Comparison of ENCODE assay signal across 24 cellular contexts in the genomic region with DNA sequence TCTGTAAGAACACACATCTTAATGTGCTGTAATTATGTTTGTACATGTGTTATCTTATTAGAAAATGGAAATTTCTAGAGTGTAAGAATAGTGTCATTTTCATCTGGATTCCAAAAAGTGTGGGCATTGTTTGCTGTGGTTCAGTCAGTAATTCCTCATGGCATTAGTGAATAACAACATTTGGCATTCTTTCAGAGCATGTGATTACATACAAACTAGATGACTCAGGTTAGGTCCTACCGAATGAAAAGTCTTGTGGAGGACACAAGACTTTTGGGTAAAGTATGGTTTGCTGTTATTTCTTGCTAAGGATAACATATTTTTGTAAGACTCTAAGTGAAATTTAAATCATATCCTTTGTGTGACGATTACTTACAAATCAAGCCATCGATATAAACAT.
DNase-seq lines count a peak whose midpoint lies in the region; ATAC-seq, FAIRE-seq and TF ChIP-seq lines count a peak whose summit lies in the region.
"Had no signal": no experiment of that assay in that cellular context is flagged by ENCODE, and none has a peak within 500 bp of the region (broad histone marks: within the 10 kb centered on the region; RNA-seq: fewer than 3 reads in every experiment).

No MANE protein-coding gene starts in this region.

- H3K9me3 ChIP-seq in astrocyte (ENCODE audit: insufficient read depth, low read depth, low read length): no peaks in the 10 kb centered on the region
- H3K9me3 ChIP-seq in smooth muscle cell (replicated peaks; ENCODE audit: low read depth): no peaks in the 10 kb centered on the region
- H3K9me3 ChIP-seq: gastrocnemius medialis, upper lobe of right lung had no signal

- H3K4me2 ChIP-seq in astrocyte (ENCODE audit: low read length) (no peak overlapping the region), smooth muscle cell (no peak overlapping the region)

- H3K4me1 ChIP-seq in astrocyte (ENCODE audit: insufficient read depth, low read length) (no peaks in the 10 kb centered on the region), smooth muscle cell (ENCODE audit: low read depth) (no peaks in the 10 kb centered on the region)
- H3K4me1 ChIP-seq: gastrocnemius medialis, stomach, upper lobe of right lung had no signal

- H3K27me3 Mint-ChIP-seq in HFFc6 (ENCODE audit: insufficient read depth): no peaks in the 10 kb centered on the region; the same call in 1 of the 2 replicates
- no peaks in the 10 kb centered on the region for H3K27me3 Mint-ChIP-seq in astrocyte (ENCODE audit: low read depth, unreplicated experiment)
- H3K27me3 Mint-ChIP-seq: activated CD8-positive, alpha-beta memory T cell treated with anti-CD3 and anti-CD28 coated beads, Interleukin-2, amount 10 ng/mL, durations not matched to agents 7 days and 5 days; activated T-helper 17 cell treated with anti-CD3 and anti-CD28 coated beads, Interleukin-2, amount 50 U/mL, for 72 hours; effector memory CD8-positive, alpha-beta T cell had no signal

- H3K9me3 Mint-ChIP-seq in HFFc6 (peaks cover 20% of the 10 kb centered on the region), astrocyte (ENCODE audit: unreplicated experiment) (peaks cover 5% of the 10 kb centered on the region)

- peak; percentile 71 for DNase-seq in HFFc6
- DNase-seq in astrocyte (ENCODE audit: low read depth): peak; percentile 58
- peak; percentile 8 for DNase-seq in fibroblast of the aortic adventitia (ENCODE audit: low read depth)
- DNase-seq in smooth muscle cell (lab: John Stamatoyannopoulos, UW; ENCODE audit: unreplicated experiment): no peak
- DNase-seq in GM13977 (ENCODE audit: low spot score): no peak
- DNase-seq in SHP77 (lab: John Stamatoyannopoulos, UW): no peak
- no peak for DNase-seq in GM19240 (ENCODE audit: insufficient read length, low spot score)
- DNase-seq: activated CD4-positive, alpha-beta T cell treated with anti-CD3 and anti-CD28 coated beads for 48 hours; activated CD8-positive, alpha-beta memory T cell treated with anti-CD3 and anti-CD28 coated beads, Interleukin-2, amount 10 ng/mL, durations not matched to agents 7 days and 5 days; Calu3; effector memory CD8-positive, alpha-beta T cell; gastrocnemius medialis; H7; left cardiac atrium; NCI-H1930; RPMI8226; small intestine; stimulated activated CD4-positive, alpha-beta T cell treated with anti-CD3 and anti-CD28 coated beads, Interleukin-4, amount 100 ng/mL, for 1 hour; stomach; upper lobe of right lung had no signal

- no peaks in the 10 kb centered on the region for H4K20me1 ChIP-seq in astrocyte (ENCODE audit: insufficient read depth, low read length)
- no peaks in the 10 kb centered on the region for H4K20me1 ChIP-seq in smooth muscle cell (ENCODE audit: low read depth)

- no peak for ATAC-seq in HG03097 (IDR thresholded peaks at IDR 0.05; ENCODE audit: low FRiP score, unreplicated experiment)
- ATAC-seq: activated CD8-positive, alpha-beta memory T cell treated with anti-CD3 and anti-CD28 coated beads, Interleukin-2, amount 10 ng/mL, durations not matched to agents 7 days and 5 days; activated T-helper 17 cell treated with anti-CD3 and anti-CD28 coated beads, Interleukin-2, amount 50 U/mL, for 72 hours; effector memory CD8-positive, alpha-beta T cell; gastrocnemius medialis; left cardiac atrium; upper lobe of right lung had no signal

- no peaks in the 10 kb centered on the region for H3F3A ChIP-seq in smooth muscle cell (ENCODE audit: low read depth)

- no peaks in the 10 kb centered on the region for H3K36me3 ChIP-seq in astrocyte (ENCODE audit: insufficient read depth, low read length)
- no peaks in the 10 kb centered on the region for H3K36me3 ChIP-seq in smooth muscle cell (ENCODE audit: low read depth)
- H3K36me3 ChIP-seq: gastrocnemius medialis, stomach, upper lobe of right lung had no signal

- 69% methylated on average over 3 of the region's 3 CpGs for WGBS in smooth muscle cell (ENCODE audit: low lambda C conversion rate)

- H3K36me3 Mint-ChIP-seq in HFFc6 (ENCODE audit: low read depth) (peaks cover 10% of the 10 kb centered on the region), astrocyte (ENCODE audit: low read depth, unreplicated experiment) (no peaks in the 10 kb centered on the region)
- H3K36me3 Mint-ChIP-seq: activated CD8-positive, alpha-beta memory T cell treated with anti-CD3 and anti-CD28 coated beads, Interleukin-2, amount 10 ng/mL, durations not matched to agents 7 days and 5 days had no signal

- in situ Hi-C loops in GM13977 (cut with MboI; ENCODE audit: low pct_unique_long_range_greater_than_20kb, low sequenced_read_pairs, unreplicated experiment): no loop called here

- H3K79me2 ChIP-seq in astrocyte (ENCODE audit: insufficient read depth, low read length) (no peaks in the 10 kb centered on the region), smooth muscle cell (ENCODE audit: low read depth) (no peaks in the 10 kb centered on the region)

- TF ChIP-seq CTCF in HFFc6 (IDR thresholded peaks at IDR 0.05) (no peak), astrocyte (IDR thresholded peaks at IDR 0.05; ENCODE audit: insufficient read depth, low read depth, low read length) (no peak), fibroblast of the aortic adventitia (IDR thresholded peaks at IDR 0.05; ENCODE audit: insufficient read depth, low read length) (no peak), smooth muscle cell (IDR thresholded peaks at IDR 0.05; ENCODE audit: borderline replicate concordance, insufficient read depth, poor library complexity, severe bottlenecking) (no peak), GM13977 (IDR thresholded peaks at IDR 0.05; ENCODE audit: extremely low read depth, insufficient read depth, missing control alignments) (no peak)

- H3K9ac ChIP-seq in astrocyte (ENCODE audit: low read length) (no peak overlapping the region), smooth muscle cell (ENCODE audit: low read depth) (no peak overlapping the region)

- H3K4me3 Mint-ChIP-seq in HFFc6 (0 out of 2 replicates have a peak overlapping the region, but pooled peaks have one; percentile 15), astrocyte (ENCODE audit: unreplicated experiment) (no peak overlapping the region)
- H3K4me3 Mint-ChIP-seq: activated CD8-positive, alpha-beta memory T cell treated with anti-CD3 and anti-CD28 coated beads, Interleukin-2, amount 10 ng/mL, durations not matched to agents 7 days and 5 days; activated T-helper 17 cell treated with anti-CD3 and anti-CD28 coated beads, Interleukin-2, amount 50 U/mL, for 72 hours; effector memory CD8-positive, alpha-beta T cell; nephron had no signal

- no peaks in the 10 kb centered on the region for H3K27me3 ChIP-seq in astrocyte (ENCODE audit: insufficient read depth, low read length)
- H3K27me3 ChIP-seq in smooth muscle cell (ENCODE audit: low read depth): no peaks in the 10 kb centered on the region
- H3K27me3 ChIP-seq: gastrocnemius medialis, stomach, upper lobe of right lung had no signal

- H3K27ac ChIP-seq in astrocyte (ENCODE audit: low read depth, low read length) (no peak overlapping the region), smooth muscle cell (ENCODE audit: low read depth) (peak overlapping the region; percentile 26)
- H3K27ac ChIP-seq: gastrocnemius medialis, stomach, upper lobe of right lung had no signal

- FAIRE-seq in astrocyte (lab: Jason Lieb, UNC): no peak
- FAIRE-seq: small intestine, TTC549 had no signal

- H3K4me3 ChIP-seq in astrocyte (ENCODE audit: insufficient read depth, low read depth, low read length) (no peak overlapping the region), fibroblast of the aortic adventitia (ENCODE audit: low read depth, low read length) (no peak overlapping the region), smooth muscle cell (no peak overlapping the region)
- H3K4me3 ChIP-seq: gastrocnemius medialis, stomach, upper lobe of right lung had no signal

- H3K4me1 Mint-ChIP-seq in HFFc6 (ENCODE audit: low read depth) (peaks cover 34% of the 10 kb centered on the region), astrocyte (ENCODE audit: low read depth, unreplicated experiment) (peaks cover 11% of the 10 kb centered on the region)
- H3K4me1 Mint-ChIP-seq: activated CD8-positive, alpha-beta memory T cell treated with anti-CD3 and anti-CD28 coated beads, Interleukin-2, amount 10 ng/mL, durations not matched to agents 7 days and 5 days; activated T-helper 17 cell treated with anti-CD3 and anti-CD28 coated beads, Interleukin-2, amount 50 U/mL, for 72 hours had no signal

- no peak overlapping the region for H2AFZ ChIP-seq in astrocyte (ENCODE audit: low read depth, low read length)
- H2AFZ ChIP-seq in smooth muscle cell (ENCODE audit: low read depth): no peak overlapping the region

- H3K27ac Mint-ChIP-seq in HFFc6 (peak overlapping the region; percentile 32; the same call in 1 of the 2 replicates), astrocyte (ENCODE audit: unreplicated experiment) (no peak overlapping the region)
- H3K27ac Mint-ChIP-seq: activated CD8-positive, alpha-beta memory T cell treated with anti-CD3 and anti-CD28 coated beads, Interleukin-2, amount 10 ng/mL, durations not matched to agents 7 days and 5 days; activated T-helper 17 cell treated with anti-CD3 and anti-CD28 coated beads, Interleukin-2, amount 50 U/mL, for 72 hours; effector memory CD8-positive, alpha-beta T cell; nephron had no signal

Comparison
In these comparisons a context has a peak if more than half of its experiments do, and no peak if none do; other contexts are left out.
1. DNase-seq: peak in HFFc6 (single experiment), astrocyte (single experiment) and fibroblast of the aortic adventitia (single experiment); none in smooth muscle cell (single experiment), GM13977 (single experiment), SHP77 (0 of 2) and GM19240 (single experiment).